ENCODE assay signal across 14 cellular contexts in the genomic region with DNA sequence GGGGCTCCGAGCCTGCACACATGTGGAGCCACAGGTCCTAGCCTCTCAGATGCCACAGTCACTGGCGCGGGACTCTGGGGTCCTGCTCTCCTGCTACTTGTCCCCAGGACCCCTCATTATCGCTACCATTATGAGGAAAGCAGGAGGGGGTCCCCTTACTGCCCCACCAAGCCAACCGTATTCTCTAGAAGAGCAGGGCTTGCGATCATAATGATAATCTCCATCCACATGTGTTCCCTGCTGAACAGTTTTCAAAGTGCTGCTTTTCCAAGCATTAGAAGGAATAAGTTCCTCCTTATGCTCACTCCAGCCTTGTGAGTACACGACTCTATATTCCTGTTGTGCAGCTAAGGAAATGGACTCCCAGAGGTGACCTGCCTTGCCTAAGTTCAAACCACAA.
DNase-seq lines count a peak whose midpoint lies in the region; ATAC-seq, FAIRE-seq and TF ChIP-seq lines count a peak whose summit lies in the region.
"Had no signal": no experiment of that assay in that cellular context is flagged by ENCODE, and none has a peak within 500 bp of the region (broad histone marks: within the 10 kb centered on the region; RNA-seq: fewer than 3 reads in every experiment).

No MANE protein-coding gene starts in this region.

- 84% methylated on average over 7 of the region's 7 CpGs; no CpG with 5 or more reads in 1 of the 2 experiments for WGBS in H1 (ENCODE audit: extremely low coverage in 1 of 2, insufficient coverage in 1 of 2, insufficient read length in 1 of 2, insufficient replicate concordance in 2 of 2, low coverage in 1 of 2, low lambda C conversion rate in 2 of 2, missing lambda C conversion rate in 1 of 2), 2 experiments
- WGBS in trophoblast cell (ENCODE audit: extremely low coverage, insufficient coverage, insufficient read length), result no CpG with 5 or more reads among the region's 7 CpGs

- TF ChIP-seq CTCF in Caco-2 (IDR thresholded peaks at IDR 0.05; ENCODE audit: insufficient read depth in 1 of 2, low read depth in 1 of 2, low read length in 1 of 2, severe bottlenecking in 1 of 2, unreplicated experiment in 1 of 2) (no peak), H1 (IDR thresholded peaks at IDR 0.05; ENCODE audit: control extremely low read depth in 1 of 3, insufficient read depth in 1 of 3, low read depth in 1 of 3, low read length in 3 of 3) (no peak), type B pancreatic cell (conservative IDR thresholded peaks at IDR 0.05) (no peak)

- H2BK120ac ChIP-seq in H1 (replicated peaks; ENCODE audit: low read depth, low read length) (no peak overlapping the region), trophoblast cell (ENCODE audit: insufficient read depth, low read length, poor library complexity) (no peak overlapping the region)

- H3K18ac ChIP-seq in H1 (ENCODE audit: extremely low read depth, low read length) (no peak overlapping the region), trophoblast cell (ENCODE audit: low read length) (no peak overlapping the region)

- H3K23ac ChIP-seq in H1 (ENCODE audit: insufficient read length) (no peak overlapping the region), trophoblast cell (ENCODE audit: low read length) (no peak overlapping the region)

- H4K91ac ChIP-seq in H1 (replicated peaks; ENCODE audit: insufficient read length, low read length) (no peak overlapping the region), trophoblast cell (ENCODE audit: low read depth, low read length) (peak overlapping the region; percentile 28)

- H2BK20ac ChIP-seq in H1 (ENCODE audit: low read length), result no peak overlapping the region

- no peak for TF ChIP-seq EP300 in H1 (IDR thresholded peaks at IDR 0.05; ENCODE audit: borderline replicate concordance in 1 of 2, low read depth in 2 of 2, low read length in 2 of 2)

- H4K8ac ChIP-seq in H1 (ENCODE audit: extremely low read depth, insufficient read depth, low read length), result no peak overlapping the region
- no peak overlapping the region for H4K8ac ChIP-seq in trophoblast cell (ENCODE audit: low read depth, low read length)

- no peak overlapping the region for H2BK12ac ChIP-seq in H1 (ENCODE audit: low read depth, low read length)
- no peak overlapping the region for H2BK12ac ChIP-seq in trophoblast cell (ENCODE audit: low read length)

- H3K4ac ChIP-seq in H1 (replicated peaks; ENCODE audit: insufficient read length, low read depth, low read length), result no peak overlapping the region
- no peak overlapping the region for H3K4ac ChIP-seq in trophoblast cell (ENCODE audit: low read depth, low read length)

- H3K4me3 ChIP-seq in Caco-2 (ENCODE audit: low read depth, low read length), result no peak overlapping the region
- H3K4me3 ChIP-seq in Karpas-422 (ENCODE audit: low read length), result no peak overlapping the region
- no peak overlapping the region for H3K4me3 ChIP-seq in H1 (ENCODE audit: extremely low read depth in 1 of 4, insufficient read depth in 2 of 4, low read depth in 3 of 4, low read length in 4 of 4)
- no peak overlapping the region for H3K4me3 ChIP-seq in trophoblast cell (ENCODE audit: low read depth, low read length)
- H3K4me3 ChIP-seq: BLaER1 treated with 17β-estradiol and CSF1 and Interleukin-3, amounts not matched to agents 10 nM and 100 nM; GM12878; HAP-1 had no signal

- peaks cover 5% of the 10 kb centered on the region for H3K36me3 Mint-ChIP-seq in Caco-2 (ENCODE audit: insufficient read depth, unreplicated experiment)
- no peaks in the 10 kb centered on the region for H3K36me3 Mint-ChIP-seq in type B pancreatic cell
- H3K36me3 Mint-ChIP-seq: CD8-positive, alpha-beta T cell had no signal

- intact Hi-C loops in Caco-2 (cut with micrococcal nuclease; ENCODE audit: unreplicated experiment), result no loop called here

- ATAC-seq in HG02981 (IDR thresholded peaks at IDR 0.05; ENCODE audit: unreplicated experiment), result no peak
- ATAC-seq: CD8-positive, alpha-beta T cell; GM12878 had no signal

- H3K4me1 Mint-ChIP-seq in Caco-2 (ENCODE audit: low read depth, unreplicated experiment) (peaks cover 42% of the 10 kb centered on the region), type B pancreatic cell (ENCODE audit: unreplicated experiment) (peaks cover 15% of the 10 kb centered on the region)
- H3K4me1 Mint-ChIP-seq: B cell had no signal

- no peaks in the 10 kb centered on the region for H3K36me3 ChIP-seq in Caco-2 (ENCODE audit: control insufficient read depth, insufficient read depth, low read length)
- no peaks in the 10 kb centered on the region for H3K36me3 ChIP-seq in Karpas-422 (ENCODE audit: insufficient read depth, low read length)
- H3K36me3 ChIP-seq in H1 (ENCODE audit: control insufficient read depth in 2 of 4, insufficient read depth in 4 of 4, low read length in 3 of 4), result no peaks in the 10 kb centered on the region
- H3K36me3 ChIP-seq in trophoblast cell (ENCODE audit: control insufficient read depth in 1 of 2, insufficient read depth in 2 of 2, low read length in 2 of 2), result no peaks in the 10 kb centered on the region
- H3K36me3 ChIP-seq: BLaER1 treated with 17β-estradiol and CSF1 and Interleukin-3, amounts not matched to agents 10 nM and 100 nM; HAP-1 had no signal

- no peak for TF ChIP-seq RAD21 in H1 (IDR thresholded peaks at IDR 0.05 in 1 of 2, conservative IDR thresholded peaks at IDR 0.05 in 1 of 2; ENCODE audit: low read depth in 2 of 2, low read length in 2 of 2)

- POLR2A ChIA-PET in Caco-2 (lab: Charles Lee) (no interaction called here), H1 (lab: Charles Lee; ENCODE audit: partially characterized antibody) (interaction anchor here (1.1 kb wide), 1 partner anchor 12 kb away, joined by 3 read pairs; no protein-coding TSS in a partner anchor)

- no peaks in the 10 kb centered on the region for H3K9me3 Mint-ChIP-seq in Caco-2 (ENCODE audit: unreplicated experiment)
- H3K9me3 Mint-ChIP-seq in type B pancreatic cell, result no peaks in the 10 kb centered on the region
- H3K9me3 Mint-ChIP-seq: CD8-positive, alpha-beta T cell had no signal

- BruUV-seq in Caco-2 (replicated peaks; lab: Mats Ljungman, UMichigan), result no TSS peak

- H3K79me2 ChIP-seq in Karpas-422 (ENCODE audit: low read length) (no peaks in the 10 kb centered on the region), H1 (ENCODE audit: control insufficient read depth in 1 of 2, insufficient read depth in 2 of 2, low read length in 2 of 2) (no peaks in the 10 kb centered on the region), trophoblast cell (ENCODE audit: control insufficient read depth, insufficient read depth, low read length, poor library complexity) (no peaks in the 10 kb centered on the region)

- H3K4me2 ChIP-seq in Karpas-422 (ENCODE audit: low read depth, low read length, poor library complexity, severe bottlenecking) (peak overlapping the region; percentile 35), H1 (ENCODE audit: insufficient read depth in 1 of 2, low read depth in 2 of 2, low read length in 2 of 2) (peak overlapping the region in 1 of 2 experiments; percentile 20; a peak in 1 of 4 replicates), trophoblast cell (ENCODE audit: low read length) (no peak overlapping the region)
- H3K4me2 ChIP-seq: BLaER1 treated with 17β-estradiol and CSF1 and Interleukin-3, amounts not matched to agents 10 nM and 100 nM had no signal

- no peak for FAIRE-seq in H1 (lab: Jason Lieb, UNC)
- FAIRE-seq: GM12878 had no signal

- DNase-seq in Caco-2, result no peak
- DNase-seq in Karpas-422, result peak; percentile 11
- DNase-seq in H1 (ENCODE audit: low read depth in 1 of 2, low spot score in 2 of 2), result no peak
- no peak for DNase-seq in trophoblast cell
- no peak for DNase-seq in type B pancreatic cell (ENCODE audit: extremely low spot score, unreplicated experiment)
- DNase-seq: CD8-positive, alpha-beta T cell; DMS 273 treated with DMSO at 0.1 percent for 48 hours; DND-41; EL had no signal

- H3K4me3 Mint-ChIP-seq in Caco-2 (ENCODE audit: unreplicated experiment) (no peak overlapping the region), type B pancreatic cell (no peak overlapping the region)
- H3K4me3 Mint-ChIP-seq: B cell; CD8-positive, alpha-beta T cell had no signal

- no peaks in the 10 kb centered on the region for H3K23me2 ChIP-seq in H1 (ENCODE audit: low read depth, low read length)

- H3K4me1 ChIP-seq in Caco-2, result peaks cover 65% of the 10 kb centered on the region
- peaks cover 58% of the 10 kb centered on the region for H3K4me1 ChIP-seq in Karpas-422 (ENCODE audit: low read length)
- peaks cover 7 to 16% (median 11%) of the 10 kb centered on the region in 4 experiments; a peak in 6 of 7 replicates for H3K4me1 ChIP-seq in H1 (replicated peaks in 1 of 4; ENCODE audit: control insufficient read depth in 3 of 4, insufficient read depth in 4 of 4, low read length in 3 of 4)
- H3K4me1 ChIP-seq in trophoblast cell (ENCODE audit: control insufficient read depth in 1 of 2, insufficient read depth in 2 of 2, low read length in 2 of 2), result peaks cover 4 to 20% of the 10 kb centered on the region in 2 experiments
- H3K4me1 ChIP-seq: BLaER1 treated with 17β-estradiol and CSF1 and Interleukin-3, amounts not matched to agents 10 nM and 100 nM; HAP-1 had no signal

- H2AK5ac ChIP-seq in H1 (ENCODE audit: low read depth, low read length) (no peak overlapping the region; the same call in 1 of the 2 replicates), trophoblast cell (ENCODE audit: low read length) (peak overlapping the region; percentile 22)

- H4K20me1 ChIP-seq in Karpas-422 (ENCODE audit: insufficient read depth, low read depth, low read length), result no peaks in the 10 kb centered on the region
- no peaks in the 10 kb centered on the region for H4K20me1 ChIP-seq in H1 (replicated peaks in 1 of 2; ENCODE audit: control insufficient read depth in 1 of 2, insufficient read depth in 2 of 2, low read length in 2 of 2)
- H4K20me1 ChIP-seq: BLaER1 treated with 17β-estradiol and CSF1 and Interleukin-3, amounts not matched to agents 10 nM and 100 nM had no signal

- TF ChIP-seq POLR2A in H1 (IDR thresholded peaks at IDR 0.05; ENCODE audit: control extremely low read depth in 1 of 2, low read depth in 2 of 2, low read length in 2 of 2), result no peak

- no peak overlapping the region for H3K14ac ChIP-seq in H1 (ENCODE audit: insufficient read length)
- H3K14ac ChIP-seq in trophoblast cell (ENCODE audit: low read length), result no peak overlapping the region

- H3K79me1 ChIP-seq in H1 (ENCODE audit: low read depth, low read length) (no peaks in the 10 kb centered on the region), trophoblast cell (ENCODE audit: low read length) (peaks cover 6% of the 10 kb centered on the region)

- H3K27me3 ChIP-seq in Caco-2 (replicated peaks; ENCODE audit: control insufficient read depth, insufficient read depth, low read length) (no peaks in the 10 kb centered on the region), Karpas-422 (ENCODE audit: low read length) (no peaks in the 10 kb centered on the region), H1 (replicated peaks in 1 of 4; ENCODE audit: control insufficient read depth in 3 of 4, extremely low read depth in 1 of 4, insufficient read depth in 3 of 4, low read length in 3 of 4) (no peaks in the 10 kb centered on the region), trophoblast cell (ENCODE audit: insufficient read depth, low read length) (no peaks in the 10 kb centered on the region)
- H3K27me3 ChIP-seq: BLaER1 treated with 17β-estradiol and CSF1 and Interleukin-3, amounts not matched to agents 10 nM and 100 nM had no signal

- no peaks in the 10 kb centered on the region for H3K9me2 ChIP-seq in Karpas-422 (replicated peaks; ENCODE audit: insufficient read depth, low read length)

- H2BK5ac ChIP-seq in H1 (ENCODE audit: low read depth, low read length), result no peak overlapping the region
- no peak overlapping the region for H2BK5ac ChIP-seq in trophoblast cell (ENCODE audit: low read depth, low read length, poor library complexity)

- H4K12ac ChIP-seq in trophoblast cell (ENCODE audit: low read depth, low read length), result no peak overlapping the region

- H3K27ac ChIP-seq in Karpas-422 (ENCODE audit: low read length) (no peak overlapping the region), H1 (ENCODE audit: low read depth, low read length) (no peak overlapping the region), trophoblast cell (ENCODE audit: low read depth, low read length) (no peak overlapping the region)
- H3K27ac ChIP-seq: BLaER1 treated with 17β-estradiol and CSF1 and Interleukin-3, amounts not matched to agents 10 nM and 100 nM had no signal

- no peak overlapping the region for H3K56ac ChIP-seq in H1 (replicated peaks; ENCODE audit: insufficient read length, low read depth, low read length)

- H3K9ac ChIP-seq in Karpas-422 (ENCODE audit: low read length) (no peak overlapping the region), H1 (replicated peaks in 1 of 4; ENCODE audit: extremely low read depth in 1 of 4, low read depth in 3 of 4, low read length in 3 of 4) (no peak overlapping the region), trophoblast cell (ENCODE audit: low read length) (no peak overlapping the region)
- H3K9ac ChIP-seq: BLaER1 treated with 17β-estradiol and CSF1 and Interleukin-3, amounts not matched to agents 10 nM and 100 nM had no signal

- no peaks in the 10 kb centered on the region for H3K9me3 ChIP-seq in Caco-2
- no peaks in the 10 kb centered on the region for H3K9me3 ChIP-seq in Karpas-422 (ENCODE audit: low read length)
- no peaks in the 10 kb centered on the region for H3K9me3 ChIP-seq in H1 (ENCODE audit: insufficient read depth in 2 of 2, low read depth in 1 of 2, low read length in 1 of 2)
- H3K9me3 ChIP-seq in trophoblast cell (ENCODE audit: insufficient read depth, low read depth, low read length), result no peaks in the 10 kb centered on the region
- H3K9me3 ChIP-seq: BLaER1 treated with 17β-estradiol and CSF1 and Interleukin-3, amounts not matched to agents 10 nM and 100 nM; HAP-1 had no signal

- H2AFZ ChIP-seq in Karpas-422 (ENCODE audit: low read length) (no peak overlapping the region), H1 (ENCODE audit: low read length) (no peak overlapping the region), trophoblast cell (ENCODE audit: insufficient read depth, low read length, poor library complexity) (no peak overlapping the region)

- no peak overlapping the region for H4K5ac ChIP-seq in H1 (ENCODE audit: insufficient read length, low read depth, low read length)

- H3K27me3 Mint-ChIP-seq in Caco-2 (ENCODE audit: insufficient read depth, unreplicated experiment) (no peaks in the 10 kb centered on the region), type B pancreatic cell (peaks cover 15% of the 10 kb centered on the region)

- CTCF ChIA-PET in Caco-2 (lab: Charles Lee) (no interaction called here), H1 (lab: Charles Lee; ENCODE audit: partially characterized antibody) (interaction anchor here (0.6 to 2.2 kb wide), 5 partner anchors 10 to 28 kb away, joined by 4 to 9 read pairs (median 6); no protein-coding TSS in a partner anchor)

- no peak overlapping the region for H2BK15ac ChIP-seq in H1 (ENCODE audit: low read length)

- H3K27ac Mint-ChIP-seq in Caco-2 (ENCODE audit: unreplicated experiment) (peak overlapping the region; percentile 54), type B pancreatic cell (no peak overlapping the region)
- H3K27ac Mint-ChIP-seq: B cell; CD8-positive, alpha-beta T cell had no signal
